ENCODE assay signal across 27 cellular contexts in the genomic region with DNA sequence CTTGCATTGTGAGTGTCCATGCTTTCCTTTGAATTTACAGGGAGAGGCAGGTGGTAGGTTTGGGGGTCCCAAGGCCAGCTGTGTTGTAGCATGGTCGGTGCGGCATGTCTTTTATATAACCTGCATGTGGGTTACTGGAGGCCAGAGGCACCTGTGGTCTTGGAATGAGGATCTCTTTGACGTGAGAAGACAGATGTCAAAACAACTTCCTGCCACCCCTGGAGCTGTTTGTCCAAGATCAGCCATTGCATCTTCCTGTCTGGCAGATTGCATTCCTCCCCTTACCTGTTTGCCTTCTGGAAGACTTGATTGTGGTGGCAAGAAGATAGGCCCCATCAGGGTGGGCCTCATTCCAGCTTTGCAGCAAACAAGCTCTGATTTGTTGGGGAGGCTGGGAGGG.
DNase-seq lines count a peak whose midpoint lies in the region; ATAC-seq, FAIRE-seq and TF ChIP-seq lines count a peak whose summit lies in the region.
"Had no signal": no experiment of that assay in that cellular context is flagged by ENCODE, and none has a peak within 500 bp of the region (broad histone marks: within the 10 kb centered on the region; RNA-seq: fewer than 3 reads in every experiment).

No MANE protein-coding gene starts in this region.

- H3K27ac Mint-ChIP-seq in activated CD4-positive, alpha-beta T cell treated with anti-CD3 and anti-CD28 coated beads, Interleukin-2, amount 10 ng/mL, durations not matched to agents 24 days and 14 days: peak overlapping the region; percentile 38
- H3K27ac Mint-ChIP-seq in stimulated activated naive B cell treated with anti-CD40 and anti-IgM and Interleukin-4, amounts not matched to agents 10 μg/mL and 1 μg/mL and 100 μg/mL, for 72 hours: peak overlapping the region; percentile 37

- TF ChIP-seq EP300 in H1 (IDR thresholded peaks at IDR 0.05; ENCODE audit: borderline replicate concordance in 1 of 2, low read depth in 2 of 2, low read length in 2 of 2): no peak

- no peak overlapping the region for H3K4me3 ChIP-seq in Loucy (ENCODE audit: low read length, poor library complexity, severe bottlenecking)
- H3K4me3 ChIP-seq in H1 (ENCODE audit: extremely low read depth in 1 of 4, insufficient read depth in 2 of 4, low read depth in 3 of 4, low read length in 4 of 4): no peak overlapping the region
- H3K4me3 ChIP-seq: SK-N-MC had no signal

- H3K9ac ChIP-seq in Loucy (ENCODE audit: low read depth, low read length, poor library complexity, severe bottlenecking): peak overlapping the region; percentile 53
- H3K9ac ChIP-seq in H1 (replicated peaks in 1 of 4; ENCODE audit: extremely low read depth in 1 of 4, low read depth in 3 of 4, low read length in 3 of 4): no peak overlapping the region

- TF ChIP-seq CTCF in Loucy (conservative IDR thresholded peaks at IDR 0.05; ENCODE audit: low read length) (no peak), H1 (IDR thresholded peaks at IDR 0.05; ENCODE audit: control extremely low read depth in 1 of 3, insufficient read depth in 1 of 3, low read depth in 1 of 3, low read length in 3 of 3) (no peak)

- no peaks in the 10 kb centered on the region for H3K9me2 ChIP-seq in Loucy (replicated peaks; ENCODE audit: low read depth, low read length)

- CTCF ChIA-PET in H1 (lab: Charles Lee; ENCODE audit: partially characterized antibody): interaction anchor here (0.8 to 1.6 kb wide), 7 partner anchors 8 to 187 kb away, joined by 3 to 13 read pairs (median 3); no protein-coding TSS in a partner anchor

- peaks cover 18% of the 10 kb centered on the region; the same call in 1 of the 2 replicates for H3K79me1 ChIP-seq in H1 (ENCODE audit: low read depth, low read length)

- no peak overlapping the region for H2BK20ac ChIP-seq in H1 (ENCODE audit: low read length)

- H4K5ac ChIP-seq in H1 (ENCODE audit: insufficient read length, low read depth, low read length): no peak overlapping the region

- peaks cover 30% of the 10 kb centered on the region; the same call in 1 of the 2 replicates for H3K36me3 ChIP-seq in Loucy (ENCODE audit: insufficient read depth, low read length)
- no peaks in the 10 kb centered on the region for H3K36me3 ChIP-seq in H1 (ENCODE audit: control insufficient read depth in 2 of 4, insufficient read depth in 4 of 4, low read length in 3 of 4)
- H3K36me3 ChIP-seq: BE2C had no signal

- no peak overlapping the region for H3K4ac ChIP-seq in H1 (replicated peaks; ENCODE audit: insufficient read length, low read depth, low read length)

- H3K18ac ChIP-seq in H1 (ENCODE audit: extremely low read depth, low read length): no peak overlapping the region

- no peak for TF ChIP-seq RAD21 in H1 (IDR thresholded peaks at IDR 0.05 in 1 of 2, conservative IDR thresholded peaks at IDR 0.05 in 1 of 2; ENCODE audit: low read depth in 2 of 2, low read length in 2 of 2)

- no peak overlapping the region for H4K8ac ChIP-seq in H1 (ENCODE audit: extremely low read depth, insufficient read depth, low read length)

- H3K9me3 ChIP-seq in Loucy (ENCODE audit: insufficient read depth, low read depth, low read length) (no peaks in the 10 kb centered on the region), H1 (ENCODE audit: insufficient read depth in 2 of 2, low read depth in 1 of 2, low read length in 1 of 2) (no peaks in the 10 kb centered on the region)
- H3K9me3 ChIP-seq: BE2C had no signal

- POLR2A ChIA-PET in H1 (lab: Charles Lee; ENCODE audit: partially characterized antibody): no interaction called here

- ATAC-seq in stimulated activated naive B cell treated with anti-CD40 and anti-IgM and Interleukin-4, amounts not matched to agents 10 μg/mL and 1 μg/mL and 100 μg/mL, for 72 hours (replicated peaks): no peak
- ATAC-seq in HG02642 (IDR thresholded peaks at IDR 0.05; ENCODE audit: poor library complexity, unreplicated experiment): no peak
- ATAC-seq: HCT116, Panc1 had no signal

- H3K27me3 Mint-ChIP-seq in activated CD4-positive, alpha-beta T cell treated with anti-CD3 and anti-CD28 coated beads, Interleukin-2, amount 10 ng/mL, durations not matched to agents 24 days and 14 days: no peaks in the 10 kb centered on the region
- no peaks in the 10 kb centered on the region for H3K27me3 Mint-ChIP-seq in stimulated activated naive B cell treated with anti-CD40 and anti-IgM and Interleukin-4, amounts not matched to agents 10 μg/mL and 1 μg/mL and 100 μg/mL, for 72 hours
- H3K27me3 Mint-ChIP-seq: CD4-positive, CD25-positive, alpha-beta regulatory T cell had no signal

- H4K91ac ChIP-seq in H1 (replicated peaks; ENCODE audit: insufficient read length, low read length): peak overlapping the region; percentile 9

- H3K4me2 ChIP-seq in Loucy (ENCODE audit: low read depth, low read length, poor library complexity, severe bottlenecking): peak overlapping the region; percentile 15
- no peak overlapping the region for H3K4me2 ChIP-seq in H1 (ENCODE audit: insufficient read depth in 1 of 2, low read depth in 2 of 2, low read length in 2 of 2)

- H2AFZ ChIP-seq in Loucy (ENCODE audit: low read length) (no peak overlapping the region), H1 (ENCODE audit: low read length) (no peak overlapping the region)

- no peak overlapping the region for H3K27ac ChIP-seq in H1 (ENCODE audit: low read depth, low read length)
- H3K27ac ChIP-seq: 22Rv1, HL-60, SK-N-MC had no signal

- H3K9me3 Mint-ChIP-seq in activated CD4-positive, alpha-beta T cell treated with anti-CD3 and anti-CD28 coated beads, Interleukin-2, amount 10 ng/mL, durations not matched to agents 24 days and 14 days: no peaks in the 10 kb centered on the region
- H3K9me3 Mint-ChIP-seq in stimulated activated naive B cell treated with anti-CD40 and anti-IgM and Interleukin-4, amounts not matched to agents 10 μg/mL and 1 μg/mL and 100 μg/mL, for 72 hours: no peaks in the 10 kb centered on the region
- H3K9me3 Mint-ChIP-seq: CD4-positive, CD25-positive, alpha-beta regulatory T cell had no signal

- no peak overlapping the region for H2BK120ac ChIP-seq in H1 (replicated peaks; ENCODE audit: low read depth, low read length)

- TF ChIP-seq POLR2A in H1 (IDR thresholded peaks at IDR 0.05; ENCODE audit: control extremely low read depth in 1 of 2, low read depth in 2 of 2, low read length in 2 of 2): no peak

- H3K27me3 ChIP-seq in Loucy (ENCODE audit: insufficient read depth, low read length, poor library complexity, severe bottlenecking) (no peaks in the 10 kb centered on the region), H1 (replicated peaks in 1 of 4; ENCODE audit: control insufficient read depth in 3 of 4, extremely low read depth in 1 of 4, insufficient read depth in 3 of 4, low read length in 3 of 4) (no peaks in the 10 kb centered on the region)
- H3K27me3 ChIP-seq: BE2C had no signal

- H2BK12ac ChIP-seq in H1 (ENCODE audit: low read depth, low read length): no peak overlapping the region

- 94% methylated on average over 3 of the region's 3 CpGs; no CpG with 5 or more reads in 1 of the 2 experiments for WGBS in H1 (ENCODE audit: extremely low coverage in 1 of 2, insufficient coverage in 1 of 2, insufficient read length in 1 of 2, insufficient replicate concordance in 2 of 2, low coverage in 1 of 2, low lambda C conversion rate in 2 of 2, missing lambda C conversion rate in 1 of 2), 2 experiments

- FAIRE-seq in H1 (lab: Jason Lieb, UNC): no peak
- FAIRE-seq: GM12891 had no signal

- H2BK15ac ChIP-seq in H1 (ENCODE audit: low read length): no peak overlapping the region

- no peak overlapping the region for H2AK5ac ChIP-seq in H1 (ENCODE audit: low read depth, low read length)

- H3K79me2 ChIP-seq in Loucy (ENCODE audit: insufficient read depth, low read length) (peaks cover 98% of the 10 kb centered on the region), H1 (ENCODE audit: control insufficient read depth in 1 of 2, insufficient read depth in 2 of 2, low read length in 2 of 2) (peaks cover 0 to 60% of the 10 kb centered on the region in 2 experiments; a peak in 3 of 4 replicates)

- DNase-seq in activated CD4-positive, alpha-beta T cell treated with anti-CD3 and anti-CD28 coated beads, Interleukin-2, amount 10 ng/mL, durations not matched to agents 24 days and 14 days: no peak
- DNase-seq in activated CD4-positive, alpha-beta T cell treated with anti-CD3 and anti-CD28 coated beads, Interleukin-2, amount 50 U/mL, for 1 hour: no peak
- DNase-seq in H1 (ENCODE audit: low read depth in 1 of 2, low spot score in 2 of 2) (no peak), EL (no peak), DMS79 (lab: John Stamatoyannopoulos, UW) (no peak)
- no peak for DNase-seq in stimulated activated naive B cell treated with anti-CD40 and anti-IgM and Interleukin-4, amounts not matched to agents 10 μg/mL and 1 μg/mL and 100 μg/mL, for 72 hours
- DNase-seq: ACHN; BE2C; CD4-positive, CD25-positive, alpha-beta regulatory T cell; DMS53; GF-D8; GOT3; NCI-H1048; NCI-H1417; NCI-H1694 treated with DMSO at 0.1 percent for 48 hours; NCI-H2081; NCI-H2227 treated with DMSO at 0.1 percent for 48 hours; NCI-H526 treated with DMSO at 0.1 percent for 48 hours; SIG-M5 had no signal

- H3K4me3 Mint-ChIP-seq in activated CD4-positive, alpha-beta T cell treated with anti-CD3 and anti-CD28 coated beads, Interleukin-2, amount 10 ng/mL, durations not matched to agents 24 days and 14 days: no peak overlapping the region
- H3K4me3 Mint-ChIP-seq in stimulated activated naive B cell treated with anti-CD40 and anti-IgM and Interleukin-4, amounts not matched to agents 10 μg/mL and 1 μg/mL and 100 μg/mL, for 72 hours: no peak overlapping the region
- H3K4me3 Mint-ChIP-seq: CD4-positive, CD25-positive, alpha-beta regulatory T cell had no signal

- no peak overlapping the region for H3K56ac ChIP-seq in H1 (replicated peaks; ENCODE audit: insufficient read length, low read depth, low read length)

- peaks cover 21% of the 10 kb centered on the region for H3K4me1 Mint-ChIP-seq in activated CD4-positive, alpha-beta T cell treated with anti-CD3 and anti-CD28 coated beads, Interleukin-2, amount 10 ng/mL, durations not matched to agents 24 days and 14 days
- H3K4me1 Mint-ChIP-seq in stimulated activated naive B cell treated with anti-CD40 and anti-IgM and Interleukin-4, amounts not matched to agents 10 μg/mL and 1 μg/mL and 100 μg/mL, for 72 hours: peaks cover 36 to 61% of the 10 kb centered on the region in 2 donors

- H3K14ac ChIP-seq in H1 (ENCODE audit: insufficient read length): no peak overlapping the region

- intact Hi-C loops in activated CD4-positive, alpha-beta T cell treated with anti-CD3 and anti-CD28 coated beads, Interleukin-2, amount 10 ng/mL, durations not matched to agents 24 days and 14 days (cut with micrococcal nuclease): no loop called here

- no peaks in the 10 kb centered on the region for H3K23me2 ChIP-seq in H1 (ENCODE audit: low read depth, low read length)

- H3K23ac ChIP-seq in H1 (ENCODE audit: insufficient read length): no peak overlapping the region

- H3F3A ChIP-seq in Loucy (ENCODE audit: low read depth): 0 out of 2 replicates have a peak, but pooled peaks cover under 1% of the 10 kb centered on the region

- H2BK5ac ChIP-seq in H1 (ENCODE audit: low read depth, low read length): no peak overlapping the region

- H3K36me3 Mint-ChIP-seq in activated CD4-positive, alpha-beta T cell treated with anti-CD3 and anti-CD28 coated beads, Interleukin-2, amount 10 ng/mL, durations not matched to agents 24 days and 14 days (ENCODE audit: low read depth): peaks cover 10% of the 10 kb centered on the region
- H3K36me3 Mint-ChIP-seq in stimulated activated naive B cell treated with anti-CD40 and anti-IgM and Interleukin-4, amounts not matched to agents 10 μg/mL and 1 μg/mL and 100 μg/mL, for 72 hours: peaks cover 17 to 53% of the 10 kb centered on the region in 2 donors

- no peaks in the 10 kb centered on the region for H4K20me1 ChIP-seq in Loucy (ENCODE audit: insufficient read depth, low read length, poor library complexity, severe bottlenecking)
- H4K20me1 ChIP-seq in H1 (replicated peaks in 1 of 2; ENCODE audit: control insufficient read depth in 1 of 2, insufficient read depth in 2 of 2, low read length in 2 of 2): peaks cover 4 to 9% of the 10 kb centered on the region in 2 experiments

- H3K4me1 ChIP-seq in Loucy (ENCODE audit: insufficient read depth, low read length, poor library complexity, severe bottlenecking) (peaks cover 88% of the 10 kb centered on the region), H1 (replicated peaks in 1 of 4; ENCODE audit: control insufficient read depth in 3 of 4, insufficient read depth in 4 of 4, low read length in 3 of 4) (peaks cover 5 to 14% (median 10%) of the 10 kb centered on the region in 4 experiments)
